ENCODE assay signal across 8 cellular contexts in genomic region chr14:73457050-73457934, GRCh38. TPM values are rescaled to one million over a fixed set of nuclear protein-coding genes. Genes with fewer than 3 reads are reported as not detected.
DNase-seq lines count a peak whose midpoint lies in the region; ATAC-seq and TF ChIP-seq lines count a peak whose summit lies in the region.

No MANE protein-coding gene starts in this region.

- H3K36me3 ChIP-seq in esophagus squamous epithelium: no peaks in the 10 kb centered on the region
- H3K36me3 ChIP-seq in naive thymus-derived CD4-positive, alpha-beta T cell (ENCODE audit: control insufficient read depth in 2 of 3, insufficient read depth in 3 of 3, low read length in 3 of 3): peaks cover 0 to 8% (median 0%) of the 10 kb centered on the region in 3 experiments

- 1% methylated on average over 22 to 25 of the region's 25 CpGs for WGBS in esophagus squamous epithelium, 2 donors

- CTCF ChIA-PET in naive thymus-derived CD4-positive, alpha-beta T cell (lab: Charles Lee): interaction anchor here (0.5 to 0.7 kb wide), 2 partner anchors 16 to 221 kb away, joined by 3 read pairs; no protein-coding TSS in a partner anchor

- peak overlapping the region; percentile 96 to 98 (median 98) for H3K27ac ChIP-seq in esophagus squamous epithelium
- peak overlapping the region; percentile 82 for H3K27ac ChIP-seq in naive thymus-derived CD4-positive, alpha-beta T cell (ENCODE audit: low read depth, low read length)

- peak overlapping the region; percentile 87 to 100 (median 98) for H3K4me3 Mint-ChIP-seq in naive thymus-derived CD4-positive, alpha-beta T cell

- H3K4me1 ChIP-seq in esophagus squamous epithelium: peaks cover 19 to 81% (median 37%) of the 10 kb centered on the region in 3 donors
- peaks cover 0 to 9% of the 10 kb centered on the region in 2 donors for H3K4me1 ChIP-seq in naive thymus-derived CD4-positive, alpha-beta T cell (ENCODE audit: control insufficient read depth in 2 of 2, insufficient read depth in 2 of 2, low read length in 2 of 2)

- H3K27me3 Mint-ChIP-seq in naive thymus-derived CD4-positive, alpha-beta T cell: no peaks in the 10 kb centered on the region

- H3K36me3 Mint-ChIP-seq in naive thymus-derived CD4-positive, alpha-beta T cell: peaks cover 0 to 5% (median 0%) of the 10 kb centered on the region in 5 donors

- POLR2A ChIA-PET in naive thymus-derived CD4-positive, alpha-beta T cell (lab: Charles Lee): interaction anchor here (1.0 to 1.6 kb wide), 3 partner anchors 33 to 284 kb away, joined by 4 read pairs; partner anchors contain the start of gene RIOX1

- no peak for ATAC-seq in naive thymus-derived CD4-positive, alpha-beta T cell
- no peak for ATAC-seq in GM18861 (IDR thresholded peaks at IDR 0.05; ENCODE audit: unreplicated experiment)
- no peak for ATAC-seq in GM21619 (IDR thresholded peaks at IDR 0.05; ENCODE audit: unreplicated experiment)

- no peaks in the 10 kb centered on the region for H3K9me3 Mint-ChIP-seq in naive thymus-derived CD4-positive, alpha-beta T cell

- H3K27ac Mint-ChIP-seq in naive thymus-derived CD4-positive, alpha-beta T cell: peak overlapping the region; percentile 28 to 98 (median 86)

- intact Hi-C loops in esophagus squamous epithelium (cut with DNase I): no loop called here
- intact Hi-C loops in naive thymus-derived CD4-positive, alpha-beta T cell (cut with micrococcal nuclease): loop anchor here in 1 of 2 donors (2.0 kb wide), 1 partner anchor 430 kb away; the partner anchor contains the start of gene ZFYVE1

- TF ChIP-seq CTCF in esophagus squamous epithelium (IDR thresholded peaks at IDR 0.05): no peak

- DNase-seq in DMS79 treated with DMSO at 0.1 percent for 48 hours (lab: John Stamatoyannopoulos, UW) (peak; percentile 42), esophagus squamous epithelium (lab: John Stamatoyannopoulos, UW) (no peak), NCI-H187 (lab: John Stamatoyannopoulos, UW) (no peak)
- no peak for DNase-seq in Jurkat, Clone E6-1 (ENCODE audit: low read depth, low spot score)
- DNase-seq in activated CD8-positive, alpha-beta memory T cell treated with anti-CD3 and anti-CD28 coated beads for 48 hours (ENCODE audit: low read depth in 2 of 3, low spot score in 2 of 3): peak in 2 of 3 experiments; percentile 2 to 14
- peak in 5 of 9 donors; percentile 6 to 37 (median 18) for DNase-seq in naive thymus-derived CD4-positive, alpha-beta T cell

- H3K4me1 Mint-ChIP-seq in naive thymus-derived CD4-positive, alpha-beta T cell: peaks cover 41 to 56% (median 47%) of the 10 kb centered on the region in 7 donors

- H3K27me3 ChIP-seq in esophagus squamous epithelium: no peaks in the 10 kb centered on the region
- no peaks in the 10 kb centered on the region for H3K27me3 ChIP-seq in naive thymus-derived CD4-positive, alpha-beta T cell (ENCODE audit: control insufficient read depth in 2 of 2, insufficient read depth in 2 of 2, low read length in 2 of 2)

- no peaks in the 10 kb centered on the region for H3K9me3 ChIP-seq in esophagus squamous epithelium
- no peaks in the 10 kb centered on the region for H3K9me3 ChIP-seq in naive thymus-derived CD4-positive, alpha-beta T cell (ENCODE audit: control insufficient read depth in 2 of 3, low read length in 3 of 3)

- peak overlapping the region; percentile 87 for H3K4me3 ChIP-seq in Jurkat, Clone E6-1 (ENCODE audit: low read length)
- peak overlapping the region; percentile 97 to 99 (median 98) for H3K4me3 ChIP-seq in esophagus squamous epithelium
- H3K4me3 ChIP-seq in naive thymus-derived CD4-positive, alpha-beta T cell (ENCODE audit: low read length): peak overlapping the region; percentile 71

- TF ChIP-seq POLR2A in esophagus squamous epithelium (IDR thresholded peaks at IDR 0.05): no peak

RNA-seq across cellular contexts. Expression of gene NUMB, which starts 1.1 kb away (rescaled TPM):
- 30.4 TPM for polyA plus RNA-seq in Jurkat, Clone E6-1 (2012; ENCODE audit: insufficient read depth, insufficient read length)
- total RNA-seq in esophagus squamous epithelium: 10 to 100 TPM; 27.7 to 52.8 (median 34.2) TPM
- 10 to 100 TPM; 48.9 to 90.6 (median 49.4) TPM for total RNA-seq in naive thymus-derived CD4-positive, alpha-beta T cell
- polyA plus RNA-seq in naive thymus-derived CD4-positive, alpha-beta T cell: 10 to 100 TPM; 32.7 to 44.5 TPM

RNA-seq across cellular contexts. Expression of gene RIOX1, which starts 33.4 kb away (rescaled TPM):
- polyA plus RNA-seq in Jurkat, Clone E6-1 (2012; ENCODE audit: insufficient read depth, insufficient read length): 11.4 TPM
- total RNA-seq in esophagus squamous epithelium: 10 to 100 TPM; 13.4 to 20.2 (median 15.0) TPM
- total RNA-seq in naive thymus-derived CD4-positive, alpha-beta T cell: 10 to 100 TPM; 20.6 to 40.3 (median 28.0) TPM
- 10 to 100 TPM; 33.8 to 44.2 TPM for polyA plus RNA-seq in naive thymus-derived CD4-positive, alpha-beta T cell

Comparison
In these comparisons a context has a peak if more than half of its experiments do, and no peak if none do; other contexts are left out.
1. DNase-seq: peak in DMS79 treated with DMSO at 0.1 percent for 48 hours (single experiment), activated CD8-positive, alpha-beta memory T cell treated with anti-CD3 and anti-CD28 coated beads for 48 hours (2 of 3) and naive thymus-derived CD4-positive, alpha-beta T cell (5 of 9); none in Jurkat, Clone E6-1 (single experiment), esophagus squamous epithelium (single experiment) and NCI-H187 (0 of 2).
2. Peak in every context shown above with its lines, with median percentiles within 50 percentile points of each other: H3K4me3 ChIP-seq.